ENCODE assay signal across 15 cellular contexts in genomic region chr16:47965439-47965838, GRCh38.
A peak's percentile ranks its signal among the peaks of the same experiment; 100 is the strongest.
DNase-seq lines count a peak whose midpoint lies in the region; ATAC-seq and TF ChIP-seq lines count a peak whose summit lies in the region.
"Had no signal": no experiment of that assay in that cellular context is flagged by ENCODE, and none has a peak within 500 bp of the region (broad histone marks: within the 10 kb centered on the region; RNA-seq: fewer than 3 reads in every experiment).

No MANE protein-coding gene starts in this region.

- no peak overlapping the region for H3K4me3 Mint-ChIP-seq in HFFc6
- peak overlapping the region; percentile 31 for H3K4me3 Mint-ChIP-seq in neural crest cell
- H3K4me3 Mint-ChIP-seq: activated naive CD8-positive, alpha-beta T cell treated with anti-CD3 and anti-CD28 coated beads, Interleukin-2, amount 10 ng/mL, durations not matched to agents 7 days and 5 days; CD4-positive, alpha-beta T cell had no signal

- no peaks in the 10 kb centered on the region for H3K9me3 ChIP-seq in colonic mucosa
- H3K9me3 ChIP-seq: heart right ventricle, right atrium auricular region had no signal

- no peak overlapping the region for H3K9ac ChIP-seq in colonic mucosa (ENCODE audit: low read depth in 2 of 2, low read length in 2 of 2)
- H3K9ac ChIP-seq: GM23248 had no signal

- H3K4me1 Mint-ChIP-seq in HFFc6 (ENCODE audit: low read depth) (no peaks in the 10 kb centered on the region), neural crest cell (peaks cover 42% of the 10 kb centered on the region)
- H3K4me1 Mint-ChIP-seq: activated naive CD8-positive, alpha-beta T cell treated with anti-CD3 and anti-CD28 coated beads, Interleukin-2, amount 10 ng/mL, durations not matched to agents 7 days and 5 days had no signal

- no peaks in the 10 kb centered on the region for H3K4me1 ChIP-seq in colonic mucosa
- H3K4me1 ChIP-seq: heart right ventricle, right atrium auricular region had no signal

- no peaks in the 10 kb centered on the region for H3K36me3 ChIP-seq in colonic mucosa
- H3K36me3 ChIP-seq: heart right ventricle, right atrium auricular region had no signal

- H3K36me3 Mint-ChIP-seq in HFFc6 (ENCODE audit: low read depth) = no peaks in the 10 kb centered on the region
- no peaks in the 10 kb centered on the region for H3K36me3 Mint-ChIP-seq in neural crest cell (ENCODE audit: low read depth)
- H3K36me3 Mint-ChIP-seq: activated naive CD8-positive, alpha-beta T cell treated with anti-CD3 and anti-CD28 coated beads, Interleukin-2, amount 10 ng/mL, durations not matched to agents 7 days and 5 days had no signal

- no peaks in the 10 kb centered on the region for H3K27me3 ChIP-seq in colonic mucosa
- H3K27me3 ChIP-seq: heart right ventricle, right atrium auricular region had no signal

- TF ChIP-seq CTCF in HFFc6 (IDR thresholded peaks at IDR 0.05) (no peak), neural crest cell (conservative IDR thresholded peaks at IDR 0.05) (no peak), colonic mucosa (IDR thresholded peaks at IDR 0.05) (no peak)

- H3K4me3 ChIP-seq in colonic mucosa = no peak overlapping the region
- H3K4me3 ChIP-seq: GM23248, heart right ventricle, right atrium auricular region had no signal

- DNase-seq in HFFc6 (peak; percentile 14), NCI-H2227 (lab: John Stamatoyannopoulos, UW; ENCODE audit: unreplicated experiment) (peak; percentile 92), ecto neural progenitor cell (ENCODE audit: low spot score) (peak; percentile 53), neural crest cell (ENCODE audit: low read depth, low spot score) (peak; percentile 15), NCI-H69 (lab: John Stamatoyannopoulos, UW) (no peak), AML-193 (lab: John Stamatoyannopoulos, UW) (no peak), colonic mucosa (no peak)
- DNase-seq: activated naive CD8-positive, alpha-beta T cell treated with anti-CD3 and anti-CD28 coated beads, Interleukin-2, amount 10 ng/mL, durations not matched to agents 7 days and 5 days; CD4-positive, alpha-beta T cell; effector CD8-positive, alpha-beta T cell; GM23248; heart right ventricle; NCI-H2081 treated with DMSO at 0.1 percent for 48 hours had no signal

- H3K27me3 Mint-ChIP-seq in HFFc6 (ENCODE audit: insufficient read depth) = peaks cover 6% of the 10 kb centered on the region; the same call in 1 of the 2 replicates
- H3K27me3 Mint-ChIP-seq in neural crest cell (ENCODE audit: low read depth) = no peaks in the 10 kb centered on the region
- H3K27me3 Mint-ChIP-seq: activated naive CD8-positive, alpha-beta T cell treated with anti-CD3 and anti-CD28 coated beads, Interleukin-2, amount 10 ng/mL, durations not matched to agents 7 days and 5 days; CD4-positive, alpha-beta T cell had no signal

- intact Hi-C loops in colonic mucosa (cut with DNase I) = no loop called here

- H3K27ac ChIP-seq in colonic mucosa = no peak overlapping the region
- H3K27ac ChIP-seq: GM23248, heart right ventricle, right atrium auricular region had no signal

- no peak overlapping the region for H3K27ac Mint-ChIP-seq in HFFc6
- no peak overlapping the region for H3K27ac Mint-ChIP-seq in neural crest cell (ENCODE audit: unreplicated experiment)
- H3K27ac Mint-ChIP-seq: activated naive CD8-positive, alpha-beta T cell treated with anti-CD3 and anti-CD28 coated beads, Interleukin-2, amount 10 ng/mL, durations not matched to agents 7 days and 5 days; CD4-positive, alpha-beta T cell had no signal

- no peak for ATAC-seq in GM19035 (IDR thresholded peaks at IDR 0.05; ENCODE audit: unreplicated experiment)
- ATAC-seq: heart right ventricle had no signal

- no peaks in the 10 kb centered on the region for H3K9me3 Mint-ChIP-seq in HFFc6
- H3K9me3 Mint-ChIP-seq in neural crest cell = no peaks in the 10 kb centered on the region
- H3K9me3 Mint-ChIP-seq: activated naive CD8-positive, alpha-beta T cell treated with anti-CD3 and anti-CD28 coated beads, Interleukin-2, amount 10 ng/mL, durations not matched to agents 7 days and 5 days; CD4-positive, alpha-beta T cell had no signal

Comparison
In these comparisons a context has a peak if more than half of its experiments do, and no peak if none do; other contexts are left out.
1. DNase-seq: peak in HFFc6 (single experiment), NCI-H2227 (single experiment), ecto neural progenitor cell (single experiment) and neural crest cell (single experiment); none in NCI-H69 (single experiment), AML-193 (0 of 2) and colonic mucosa (single experiment).